ENCODE assay signal across 13 cellular contexts in genomic region chr7:24826662-24827020, GRCh38.
DNase-seq lines count a peak whose midpoint lies in the region; ATAC-seq, FAIRE-seq and TF ChIP-seq lines count a peak whose summit lies in the region.
"Had no signal": no experiment of that assay in that cellular context is flagged by ENCODE, and none has a peak within 500 bp of the region (broad histone marks: within the 10 kb centered on the region; RNA-seq: fewer than 3 reads in every experiment).

No MANE protein-coding gene starts in this region.

- H4K20me1 ChIP-seq in SK-N-SH (ENCODE audit: insufficient read depth) (no peaks in the 10 kb centered on the region), smooth muscle cell (ENCODE audit: low read depth) (no peaks in the 10 kb centered on the region)

- CTCF ChIA-PET in SK-N-SH (lab: Yijun Ruan, JAX), result interaction anchor here (1.0 to 4.9 kb wide), 8 partner anchors 14 to 272 kb away, joined by 3 to 34 read pairs (median 16); partner anchors contain the start of gene OSBPL3

- H3K9ac ChIP-seq in SK-N-SH, result peak overlapping the region; percentile 35; the same call in 1 of the 2 replicates
- no peak overlapping the region for H3K9ac ChIP-seq in endodermal cell (ENCODE audit: extremely low read depth, low read length, poor library complexity, severe bottlenecking)
- H3K9ac ChIP-seq in smooth muscle cell (ENCODE audit: low read depth), result no peak overlapping the region
- H3K9ac ChIP-seq: KMS-11 had no signal

- POLR2A ChIA-PET in SK-N-SH (lab: Yijun Ruan, JAX), result no interaction called here

- no peaks in the 10 kb centered on the region for H3K9me2 ChIP-seq in SK-N-SH

- H3K4me2 ChIP-seq in SK-N-SH (peak overlapping the region; percentile 35), smooth muscle cell (peak overlapping the region; percentile 34)
- H3K4me2 ChIP-seq: KMS-11 had no signal

- TF ChIP-seq CTCF in SK-N-SH (IDR thresholded peaks at IDR 0.05) (no peak), endodermal cell (conservative IDR thresholded peaks at IDR 0.05) (no peak), smooth muscle cell (IDR thresholded peaks at IDR 0.05; ENCODE audit: borderline replicate concordance, insufficient read depth, poor library complexity, severe bottlenecking) (no peak), prostate gland (IDR thresholded peaks at IDR 0.05) (no peak), D721Med (IDR thresholded peaks at IDR 0.05; ENCODE audit: insufficient read depth, missing control alignments) (no peak)

- H3K27me3 Mint-ChIP-seq in T-helper 1 cell treated with Interleukin-12 subunit alpha and Interleukin-12 subunit beta and Interleukin-4 antibody, amounts not matched to agents 30 μg/mL and 1 μg/mL, for 36 hours (ENCODE audit: low read depth), result no peaks in the 10 kb centered on the region
- peaks cover 12% of the 10 kb centered on the region for H3K27me3 Mint-ChIP-seq in endodermal cell (ENCODE audit: insufficient read depth)

- H3F3A ChIP-seq in SK-N-SH (replicated peaks; ENCODE audit: insufficient read depth) (peaks cover 58% of the 10 kb centered on the region), smooth muscle cell (ENCODE audit: low read depth) (peaks cover 25% of the 10 kb centered on the region)

- no peak overlapping the region for H3K4me3 ChIP-seq in SK-N-SH (ENCODE audit: low read depth in 2 of 2, low read length in 1 of 2)
- no peak overlapping the region for H3K4me3 ChIP-seq in endodermal cell (ENCODE audit: low read length)
- no peak overlapping the region for H3K4me3 ChIP-seq in smooth muscle cell
- no peak overlapping the region for H3K4me3 ChIP-seq in prostate gland
- H3K4me3 ChIP-seq: esophagus muscularis mucosa had no signal

- H3K9me3 Mint-ChIP-seq in T-helper 1 cell treated with Interleukin-12 subunit alpha and Interleukin-12 subunit beta and Interleukin-4 antibody, amounts not matched to agents 30 μg/mL and 1 μg/mL, for 36 hours, result no peaks in the 10 kb centered on the region
- no peaks in the 10 kb centered on the region for H3K9me3 Mint-ChIP-seq in endodermal cell

- H3K4me1 ChIP-seq in SK-N-SH (ENCODE audit: control insufficient read depth in 1 of 2, insufficient read depth in 2 of 2, low read depth in 1 of 2, low read length in 1 of 2) (peaks cover 24 to 62% of the 10 kb centered on the region in 2 experiments), endodermal cell (ENCODE audit: control insufficient read depth, insufficient read depth, low read length) (peaks cover 5% of the 10 kb centered on the region), smooth muscle cell (ENCODE audit: low read depth) (peaks cover 12% of the 10 kb centered on the region), prostate gland (replicated peaks) (no peaks in the 10 kb centered on the region)

- 73% methylated on average over 7 of the region's 7 CpGs for WGBS in SK-N-SH (ENCODE audit: low lambda C conversion rate)
- WGBS in endodermal cell (ENCODE audit: insufficient coverage in 1 of 2, insufficient read length in 1 of 2), 2 experiments, result 92 to 96% methylated on average over 3 to 7 of the region's 7 CpGs
- WGBS in smooth muscle cell (ENCODE audit: low lambda C conversion rate), result 45% methylated on average over 7 of the region's 7 CpGs
- WGBS in prostate gland, result 71% methylated on average over 7 of the region's 7 CpGs

- H3K36me3 Mint-ChIP-seq in T-helper 1 cell treated with Interleukin-12 subunit alpha and Interleukin-12 subunit beta and Interleukin-4 antibody, amounts not matched to agents 30 μg/mL and 1 μg/mL, for 36 hours (ENCODE audit: low read depth), result peaks cover 67% of the 10 kb centered on the region
- no peaks in the 10 kb centered on the region for H3K36me3 Mint-ChIP-seq in endodermal cell (ENCODE audit: low read depth)

- no peak for FAIRE-seq in D721Med (lab: Jason Lieb, UNC)
- FAIRE-seq: A204.1 had no signal

- intact Hi-C loops in prostate gland (cut with DNase I), result no loop called here

- TF ChIP-seq EP300 in SK-N-SH (IDR thresholded peaks at IDR 0.05; ENCODE audit: borderline replicate concordance in 1 of 2, low read depth in 1 of 2, low read length in 1 of 2), result no peak

- DNase-seq in SK-N-SH, result no peak
- DNase-seq in endodermal cell, result no peak
- no peak for DNase-seq in smooth muscle cell (lab: John Stamatoyannopoulos, UW; ENCODE audit: unreplicated experiment)
- DNase-seq in prostate gland (ENCODE audit: low spot score), result no peak
- no peak for DNase-seq in D721Med (ENCODE audit: insufficient read length, low spot score)
- DNase-seq: activated gamma-delta T cell, NCI-H446 had no signal

- H3K4me3 Mint-ChIP-seq in T-helper 1 cell treated with Interleukin-12 subunit alpha and Interleukin-12 subunit beta and Interleukin-4 antibody, amounts not matched to agents 30 μg/mL and 1 μg/mL, for 36 hours, result peak overlapping the region; percentile 64
- no peak overlapping the region for H3K4me3 Mint-ChIP-seq in endodermal cell

- no peaks in the 10 kb centered on the region for H3K27me3 ChIP-seq in SK-N-SH (ENCODE audit: insufficient read depth)
- H3K27me3 ChIP-seq in endodermal cell (ENCODE audit: control insufficient read depth, insufficient read depth, low read length, poor library complexity, severe bottlenecking), result peaks cover 32% of the 10 kb centered on the region
- H3K27me3 ChIP-seq in smooth muscle cell (ENCODE audit: low read depth), result no peaks in the 10 kb centered on the region
- H3K27me3 ChIP-seq in prostate gland (replicated peaks; ENCODE audit: insufficient read depth), result no peaks in the 10 kb centered on the region
- H3K27me3 ChIP-seq: esophagus muscularis mucosa had no signal

- H3K36me3 ChIP-seq in SK-N-SH (replicated peaks in 1 of 2; ENCODE audit: control insufficient read depth in 1 of 2, insufficient read depth in 2 of 2, low read length in 1 of 2) (peaks cover 11 to 22% of the 10 kb centered on the region in 2 experiments), endodermal cell (ENCODE audit: control insufficient read depth, insufficient read depth, low read length) (no peaks in the 10 kb centered on the region), smooth muscle cell (ENCODE audit: low read depth) (no peaks in the 10 kb centered on the region), prostate gland (no peaks in the 10 kb centered on the region)
- H3K36me3 ChIP-seq: esophagus muscularis mucosa had no signal

- peaks cover 4% of the 10 kb centered on the region; the same call in 1 of the 2 replicates for H3K79me2 ChIP-seq in SK-N-SH (ENCODE audit: insufficient read depth)
- H3K79me2 ChIP-seq in smooth muscle cell (ENCODE audit: low read depth), result no peaks in the 10 kb centered on the region

- ATAC-seq in SK-N-SH treated with all-trans-retinoic acid at 6 μM for 48 hours (no peak), GM18907 (IDR thresholded peaks at IDR 0.05; ENCODE audit: unreplicated experiment) (no peak)

- no peak for TF ChIP-seq POLR2A in prostate gland (IDR thresholded peaks at IDR 0.05)

- H3K9me3 ChIP-seq in SK-N-SH (no peaks in the 10 kb centered on the region), endodermal cell (ENCODE audit: control insufficient read depth, low read length) (no peaks in the 10 kb centered on the region), smooth muscle cell (replicated peaks; ENCODE audit: low read depth) (no peaks in the 10 kb centered on the region), prostate gland (no peaks in the 10 kb centered on the region)
- H3K9me3 ChIP-seq: esophagus muscularis mucosa had no signal

- H3K27ac Mint-ChIP-seq in T-helper 1 cell treated with Interleukin-12 subunit alpha and Interleukin-12 subunit beta and Interleukin-4 antibody, amounts not matched to agents 30 μg/mL and 1 μg/mL, for 36 hours, result peak overlapping the region; percentile 77
- H3K27ac Mint-ChIP-seq in endodermal cell, result peak overlapping the region; percentile 16

- no peak overlapping the region for H2AFZ ChIP-seq in SK-N-SH (ENCODE audit: low read depth)
- H2AFZ ChIP-seq in smooth muscle cell (ENCODE audit: low read depth), result no peak overlapping the region

- H3K4me1 Mint-ChIP-seq in T-helper 1 cell treated with Interleukin-12 subunit alpha and Interleukin-12 subunit beta and Interleukin-4 antibody, amounts not matched to agents 30 μg/mL and 1 μg/mL, for 36 hours (ENCODE audit: low read depth), result peaks cover 74% of the 10 kb centered on the region
- H3K4me1 Mint-ChIP-seq in endodermal cell, result peaks cover 13% of the 10 kb centered on the region

- H3K27ac ChIP-seq in SK-N-SH (ENCODE audit: low read depth in 2 of 2, low read length in 1 of 2), result peak overlapping the region; percentile 72 to 95
- no peak overlapping the region for H3K27ac ChIP-seq in endodermal cell (ENCODE audit: low read depth, low read length)
- peak overlapping the region; percentile 83 for H3K27ac ChIP-seq in smooth muscle cell (ENCODE audit: low read depth)
- no peak overlapping the region for H3K27ac ChIP-seq in prostate gland
- H3K27ac ChIP-seq: KMS-11 had no signal

- TF ChIP-seq RAD21 in SK-N-SH (IDR thresholded peaks at IDR 0.05; ENCODE audit: low read length), result no peak

TF ChIP-seq in SK-N-SH, 30 proteins besides CTCF, POLR2A, EP300 and RAD21 (continues in another document):
- TF ChIP-seq IRF3 (IDR thresholded peaks at IDR 0.05; ENCODE audit: low read depth, low read length), result no peak

TF ChIP-seq in SK-N-SH treated with all-trans-retinoic acid at 6 μM for 48 hours, 23 proteins besides CTCF, POLR2A, EP300 and RAD21 (continues in another document):
- no peak for TF ChIP-seq ESRRG (CRISPR knock-in tag; IDR thresholded peaks at IDR 0.05)
- TF ChIP-seq PPARA (CRISPR knock-in tag; IDR thresholded peaks at IDR 0.05; ENCODE audit: borderline replicate concordance), result no peak
- no peak for TF ChIP-seq POU6F1 (CRISPR knock-in tag; IDR thresholded peaks at IDR 0.05; ENCODE audit: borderline replicate concordance, low read depth)
- no peak for TF ChIP-seq ARNTL (CRISPR knock-in tag; IDR thresholded peaks at IDR 0.05; ENCODE audit: borderline replicate concordance, low read depth)
- TF ChIP-seq ZNF565 (CRISPR knock-in tag; conservative IDR thresholded peaks at IDR 0.05; ENCODE audit: low read depth), result no peak
- no peak for TF ChIP-seq TOX (CRISPR knock-in tag; IDR thresholded peaks at IDR 0.05; ENCODE audit: borderline replicate concordance)
- no peak for TF ChIP-seq BACH2 (CRISPR knock-in tag; IDR thresholded peaks at IDR 0.05; ENCODE audit: borderline replicate concordance)
- no peak for TF ChIP-seq GLIS3 (CRISPR knock-in tag; IDR thresholded peaks at IDR 0.05)
- TF ChIP-seq TCF4 (CRISPR knock-in tag; IDR thresholded peaks at IDR 0.05; ENCODE audit: borderline replicate concordance), result no peak
- TF ChIP-seq OSR1 (CRISPR knock-in tag; IDR thresholded peaks at IDR 0.05), result no peak

Comparison
In these comparisons a context has a peak if more than half of its experiments do, and no peak if none do; other contexts are left out.
1. H3K27ac ChIP-seq: peak in SK-N-SH (2 of 2) and smooth muscle cell (single experiment); none in endodermal cell (single experiment) and prostate gland (0 of 2).